17 cellular contexts compared by ENCODE assay signal in the genomic region with DNA sequence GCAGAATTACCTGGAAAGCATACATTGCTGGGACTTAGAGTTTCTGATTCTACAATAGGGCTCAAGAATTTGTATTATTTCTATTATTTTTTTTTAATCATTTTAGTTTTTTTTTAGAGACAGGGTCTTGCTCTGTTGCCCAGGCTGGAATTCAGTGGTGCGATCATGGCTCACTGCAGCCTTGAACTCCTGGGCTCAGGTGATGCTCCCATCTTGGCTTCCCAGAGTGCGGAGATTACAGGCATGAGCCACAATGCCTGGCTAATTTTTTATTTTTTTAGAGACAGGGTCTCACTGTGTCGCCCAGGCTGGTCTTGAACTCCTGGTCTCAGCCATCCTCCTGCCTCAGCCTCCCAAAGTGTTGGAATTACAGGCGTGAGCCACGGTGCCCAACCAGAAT.
DNase-seq lines count a peak whose midpoint lies in the region; ATAC-seq, FAIRE-seq and TF ChIP-seq lines count a peak whose summit lies in the region.
"Had no signal": no experiment of that assay in that cellular context is flagged by ENCODE, and none has a peak within 500 bp of the region (broad histone marks: within the 10 kb centered on the region; RNA-seq: fewer than 3 reads in every experiment).

No MANE protein-coding gene starts in this region.

- no peak overlapping the region for H2BK5ac ChIP-seq in mesenchymal stem cell (ENCODE audit: low read depth, low read length, poor library complexity, severe bottlenecking)

- peak overlapping the region; percentile 49; the same call in 2 of the 3 replicates for H3K4me2 ChIP-seq in A549
- H3K4me2 ChIP-seq in HCT116 (ENCODE audit: low read length) = 0 out of 2 replicates have a peak overlapping the region, but pooled peaks have one; percentile 11
- no peak overlapping the region for H3K4me2 ChIP-seq in K562 (ENCODE audit: insufficient read depth, low read length)
- no peak overlapping the region for H3K4me2 ChIP-seq in mesenchymal stem cell (ENCODE audit: low read length, poor library complexity, severe bottlenecking)

- H2AK5ac ChIP-seq in mesenchymal stem cell (ENCODE audit: low read length, severe bottlenecking) = no peak overlapping the region

- RAD21 ChIA-PET in HCT116 (lab: Charles Lee; ENCODE audit: low non-redundant PET in 1 of 2, low total read pairs in 2 of 2, uncharacterized antibody in 2 of 2, unreplicated experiment in 2 of 2) = no interaction called here

- H3K36me3 ChIP-seq in HCT116 (ENCODE audit: control insufficient read depth in 1 of 2, insufficient read depth in 2 of 2, low read length in 2 of 2) = no peaks in the 10 kb centered on the region
- no peaks in the 10 kb centered on the region for H3K36me3 ChIP-seq in K562 (ENCODE audit: control insufficient read depth, insufficient read depth, low read length)
- H3K36me3 ChIP-seq in mesenchymal stem cell (ENCODE audit: control insufficient read depth in 1 of 2, insufficient read depth in 2 of 2, low read depth in 1 of 2, low read length in 2 of 2) = peaks cover 4 to 6% of the 10 kb centered on the region in 2 experiments
- H3K36me3 ChIP-seq: HAP-1 had no signal

- H3K9me1 ChIP-seq in K562 (ENCODE audit: control insufficient read depth, insufficient read depth, low read length) = no peaks in the 10 kb centered on the region

- no peak overlapping the region for H4K91ac ChIP-seq in mesenchymal stem cell (ENCODE audit: low read length)

- H2BK120ac ChIP-seq in mesenchymal stem cell (ENCODE audit: low read depth, low read length) = no peak overlapping the region

- TF ChIP-seq CTCF in A549 (IDR thresholded peaks at IDR 0.05) = no peak
- no peak for TF ChIP-seq CTCF in HCT116 (IDR thresholded peaks at IDR 0.05 in 2 of 3, conservative IDR thresholded peaks at IDR 0.05 in 1 of 3; ENCODE audit: borderline replicate concordance in 1 of 3, insufficient read depth in 1 of 3, low read depth in 2 of 3, low read length in 2 of 3)
- TF ChIP-seq CTCF in K562 (IDR thresholded peaks at IDR 0.05 in 2 of 3, conservative IDR thresholded peaks at IDR 0.05 in 1 of 3; ENCODE audit: insufficient read depth in 2 of 3, low read depth in 1 of 3, low read length in 3 of 3) = no peak

- H3K9ac ChIP-seq in HCT116 (ENCODE audit: low read length) (no peak overlapping the region), K562 (ENCODE audit: insufficient read depth in 1 of 2, low read depth in 2 of 2, low read length in 2 of 2) (no peak overlapping the region), mesenchymal stem cell (ENCODE audit: low read length) (no peak overlapping the region)
- H3K9ac ChIP-seq: GM23248 had no signal

- H3K18ac ChIP-seq in mesenchymal stem cell (ENCODE audit: low read depth in 1 of 2, low read length in 2 of 2) = no peak overlapping the region

- H3K27me3 ChIP-seq in HCT116 (ENCODE audit: insufficient read depth, low read length) = no peaks in the 10 kb centered on the region
- H3K27me3 ChIP-seq in K562 (ENCODE audit: control insufficient read depth in 2 of 2, insufficient read depth in 2 of 2, low read length in 2 of 2) = no peaks in the 10 kb centered on the region
- H3K27me3 ChIP-seq in mesenchymal stem cell (ENCODE audit: control insufficient read depth in 1 of 2, insufficient read depth in 1 of 2, low read length in 2 of 2) = no peaks in the 10 kb centered on the region

- H3K14ac ChIP-seq in mesenchymal stem cell (ENCODE audit: low read length in 2 of 2) = no peak overlapping the region

- H3K23ac ChIP-seq in mesenchymal stem cell (ENCODE audit: low read length in 2 of 2) = no peak overlapping the region

- H2AFZ ChIP-seq in HCT116 (ENCODE audit: low read depth, low read length, poor library complexity, severe bottlenecking) = no peak overlapping the region
- no peak overlapping the region for H2AFZ ChIP-seq in K562 (ENCODE audit: low read depth, low read length)
- no peak overlapping the region for H2AFZ ChIP-seq in mesenchymal stem cell (ENCODE audit: low read depth, low read length)
- H2AFZ ChIP-seq: GM23248 had no signal

- in situ Hi-C loops in K562 (cut with MboI) = no loop called here

- no peaks in the 10 kb centered on the region for H4K20me1 ChIP-seq in HCT116 (ENCODE audit: insufficient read depth)
- H4K20me1 ChIP-seq in K562 (replicated peaks; ENCODE audit: control insufficient read depth, insufficient read depth, low read length) = peaks cover 4% of the 10 kb centered on the region; the same call in 1 of the 2 replicates

- H3K9me2 ChIP-seq in HCT116 (ENCODE audit: insufficient read depth) = no peaks in the 10 kb centered on the region

- ATAC-seq in A549 = no peak
- ATAC-seq in HCT116 = no peak
- no peak for ATAC-seq in K562
- no peak for ATAC-seq in HG03342 (IDR thresholded peaks at IDR 0.05; ENCODE audit: unreplicated experiment)

- no peak overlapping the region for H2BK12ac ChIP-seq in mesenchymal stem cell (ENCODE audit: low read length in 2 of 2)

- H3K4me3 ChIP-seq in A549 (no peak overlapping the region), HCT116 (replicated peaks in 1 of 2; ENCODE audit: low read depth in 1 of 2, low read length in 2 of 2) (no peak overlapping the region), K562 (no peak overlapping the region), mesenchymal stem cell (ENCODE audit: insufficient read depth in 1 of 2, low read depth in 1 of 2, low read length in 2 of 2) (no peak overlapping the region)
- H3K4me3 ChIP-seq: GM23248, HAP-1 had no signal

- H3K79me2 ChIP-seq in HCT116 (ENCODE audit: insufficient read depth, low read length) (peaks cover 38% of the 10 kb centered on the region), K562 (ENCODE audit: control insufficient read depth, insufficient read depth, low read length) (no peaks in the 10 kb centered on the region)

- POLR2A ChIA-PET in A549 (lab: Yijun Ruan, JAX) (no interaction called here), HCT116 (lab: Charles Lee) (no interaction called here), K562 (lab: Yijun Ruan, JAX) (no interaction called here)

- H3K9me3 ChIP-seq in A549 = no peaks in the 10 kb centered on the region
- H3K9me3 ChIP-seq in HCT116 (ENCODE audit: control insufficient read depth in 1 of 2, insufficient read depth in 1 of 2, low read depth in 1 of 2, low read length in 2 of 2) = no peaks in the 10 kb centered on the region
- no peaks in the 10 kb centered on the region for H3K9me3 ChIP-seq in K562 (replicated peaks; ENCODE audit: control insufficient read depth, insufficient read depth, low read depth, low read length)
- no peaks in the 10 kb centered on the region for H3K9me3 ChIP-seq in mesenchymal stem cell (ENCODE audit: control insufficient read depth, low read length)
- H3K9me3 ChIP-seq: HAP-1 had no signal

- DNase-seq in A549 (ENCODE audit: low read depth in 1 of 2, low spot score in 1 of 2) (no peak), HCT116 (ENCODE audit: low read depth, low spot score) (no peak), K562 (ENCODE audit: extremely low read depth in 1 of 4, low spot score in 3 of 4) (no peak), medulla oblongata (ENCODE audit: extremely low spot score) (no peak), mesenchymal stem cell (no peak)
- DNase-seq: 8988T; C1 segment of cervical spinal cord; Calu3; CD4-positive, alpha-beta memory T cell; COR-L47; DMS53; DMS79 treated with DMSO at 0.1 percent for 48 hours; GM23248 had no signal

- TF ChIP-seq RAD21 in A549 (conservative IDR thresholded peaks at IDR 0.05 in 1 of 2, IDR thresholded peaks at IDR 0.05 in 1 of 2) = no peak
- TF ChIP-seq RAD21 in HCT116 (IDR thresholded peaks at IDR 0.05; ENCODE audit: low read depth) = no peak
- TF ChIP-seq RAD21 in K562 (CRISPR knock-in tag; conservative IDR thresholded peaks at IDR 0.05 in 1 of 2, IDR thresholded peaks at IDR 0.05 in 1 of 2) = no peak

- H4K8ac ChIP-seq in mesenchymal stem cell (ENCODE audit: low read length) = no peak overlapping the region

- no peak overlapping the region for H2BK15ac ChIP-seq in mesenchymal stem cell (ENCODE audit: low read depth, poor library complexity, severe bottlenecking)

- H3K79me1 ChIP-seq in mesenchymal stem cell (replicated peaks; ENCODE audit: low read length, poor library complexity, severe bottlenecking) = peaks cover 24% of the 10 kb centered on the region

- H3K4ac ChIP-seq in mesenchymal stem cell (ENCODE audit: low read depth in 1 of 2, low read length in 2 of 2) = no peak overlapping the region

- CTCF ChIA-PET in A549 (lab: Yijun Ruan, JAX) (interaction anchor here (1.1 kb wide), 1 partner anchor 14 kb away, joined by 3 read pairs; no protein-coding TSS in a partner anchor), HCT116 (lab: Charles Lee) (no interaction called here), K562 (lab: Yijun Ruan, JAX; ENCODE audit: low intra/inter-chr PET ratio) (no interaction called here)

- intact Hi-C loops in HCT116 (cut with micrococcal nuclease) (no loop called here), K562 (cut with micrococcal nuclease) (no loop called here)

- TF ChIP-seq EP300 in A549 (IDR thresholded peaks at IDR 0.05) = no peak
- no peak for TF ChIP-seq EP300 in K562 (IDR thresholded peaks at IDR 0.05; ENCODE audit: low read length)

- H3K4me1 ChIP-seq in A549 = peaks cover 12% of the 10 kb centered on the region; the same call in 2 of the 3 replicates
- peaks cover 5 to 11% of the 10 kb centered on the region in 2 experiments; a peak in 3 of 4 replicates for H3K4me1 ChIP-seq in HCT116 (ENCODE audit: control insufficient read depth in 1 of 2, insufficient read depth in 2 of 2, low read length in 2 of 2)
- no peaks in the 10 kb centered on the region; a peak in 2 of 5 replicates for H3K4me1 ChIP-seq in K562 (replicated peaks in 1 of 2; ENCODE audit: control insufficient read depth in 2 of 2, insufficient read depth in 2 of 2, low read length in 2 of 2)
- H3K4me1 ChIP-seq in mesenchymal stem cell (ENCODE audit: control insufficient read depth, insufficient read depth, low read depth, low read length) = peaks cover 8% of the 10 kb centered on the region

- no TSS peak for BruUV-seq in HCT116 (replicated peaks; lab: Mats Ljungman, UMichigan)
- no TSS peak for BruUV-seq in K562 (replicated peaks; lab: Mats Ljungman, UMichigan)

- WGBS in A549 (ENCODE audit: missing lambda C conversion rate) = 95% methylated on average over 5 of the region's 5 CpGs
- 89% methylated on average over 5 of the region's 5 CpGs for WGBS in K562 (ENCODE audit: insufficient coverage, low coverage, missing lambda C conversion rate)
- 98% methylated on average over 5 of the region's 5 CpGs for WGBS in mesenchymal stem cell

- TF ChIP-seq POLR2A in A549 (IDR thresholded peaks at IDR 0.05; ENCODE audit: low read length) (no peak), HCT116 (IDR thresholded peaks at IDR 0.05; ENCODE audit: borderline replicate concordance, extremely low read depth, insufficient read depth, insufficient read length) (no peak), K562 (conservative IDR thresholded peaks at IDR 0.05) (no peak)

- H3K27ac ChIP-seq in A549 (no peak overlapping the region), HCT116 (ENCODE audit: low read depth, low read length) (no peak overlapping the region), K562 (ENCODE audit: extremely low read depth, low read depth, low read length) (no peak overlapping the region), mesenchymal stem cell (ENCODE audit: low read length, poor library complexity, severe bottlenecking) (no peak overlapping the region)
- H3K27ac ChIP-seq: GM23248 had no signal

- FAIRE-seq in A549 (lab: Jason Lieb, UNC) (no peak), K562 (lab: Jason Lieb, UNC) (no peak)
- FAIRE-seq: GM12892, GM19239 had no signal

TF ChIP-seq in A549, 52 proteins besides CTCF, POLR2A, EP300 and RAD21 (continues in another document):
- TF ChIP-seq SREBF2 (IDR thresholded peaks at IDR 0.05) = no peak

TF ChIP-seq in K562, 482 proteins besides CTCF, POLR2A, EP300 and RAD21 (continues in another document):
- TF ChIP-seq ZNF3 (CRISPR knock-in tag; IDR thresholded peaks at IDR 0.05) = no peak

Comparison
In these comparisons a context has a peak if more than half of its experiments do, and no peak if none do; other contexts are left out.
1. H3K4me2 ChIP-seq: peak in A549 (single experiment) and HCT116 (single experiment); none in K562 (single experiment) and mesenchymal stem cell (single experiment).